ENCODE assay signal across 9 cellular contexts in the genomic region with DNA sequence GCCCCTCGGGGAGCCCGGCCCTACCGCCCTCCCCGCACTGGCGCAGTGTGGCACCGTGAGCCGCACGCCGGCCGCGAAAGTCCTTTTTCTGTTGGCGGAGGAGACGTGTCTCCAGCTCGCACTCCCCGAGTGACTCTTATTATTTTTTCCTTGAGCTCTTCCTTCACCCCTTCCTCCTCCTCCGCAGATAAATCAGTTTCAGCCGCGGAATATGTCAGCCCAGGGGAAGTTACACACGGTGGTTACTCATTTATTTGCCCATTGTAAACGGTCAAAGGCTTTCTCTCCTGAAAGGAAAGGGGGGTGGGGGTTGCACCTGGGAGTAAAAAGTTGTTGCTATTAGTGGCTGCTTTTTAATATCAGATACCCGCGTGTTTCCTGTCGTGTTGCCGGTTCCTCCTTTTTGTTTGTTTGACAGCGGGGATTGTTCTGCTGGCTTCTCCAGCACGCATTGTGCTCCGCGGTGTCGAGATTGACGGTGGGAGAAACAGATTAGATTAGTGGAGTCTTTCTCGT. TPM values are rescaled to one million over a fixed set of nuclear protein-coding genes. Genes with fewer than 3 reads are reported as not detected.
DNase-seq lines count a peak whose midpoint lies in the region; ATAC-seq and TF ChIP-seq lines count a peak whose summit lies in the region.
"Had no signal": no experiment of that assay in that cellular context is flagged by ENCODE, and none has a peak within 500 bp of the region (broad histone marks: within the 10 kb centered on the region; RNA-seq: fewer than 3 reads in every experiment).

No MANE protein-coding gene starts in this region.

- peak overlapping the region; percentile 65 for H3K27ac ChIP-seq in parathyroid adenoma

- POLR2A ChIA-PET in activated CD4-positive, alpha-beta memory T cell treated with anti-CD3 and anti-CD28 coated beads, Interleukin-2, amount 10 ng/mL, durations not matched to agents 7 days and 5 days (lab: Charles Lee) = interaction anchor here (2.0 kb wide), 1 partner anchor 210 kb away, joined by 6 read pairs; no protein-coding TSS in a partner anchor

- peak overlapping the region; percentile 64 for H3K4me2 ChIP-seq in parathyroid adenoma (ENCODE audit: low read length)

- no peaks in the 10 kb centered on the region for H3K36me3 Mint-ChIP-seq in activated CD4-positive, alpha-beta memory T cell treated with anti-CD3 and anti-CD28 coated beads, Interleukin-2, amount 10 ng/mL, durations not matched to agents 7 days and 5 days (ENCODE audit: low read depth)

- H3K4me1 Mint-ChIP-seq in activated CD4-positive, alpha-beta memory T cell treated with anti-CD3 and anti-CD28 coated beads, Interleukin-2, amount 10 ng/mL, durations not matched to agents 7 days and 5 days = peaks cover 33% of the 10 kb centered on the region

- no peaks in the 10 kb centered on the region for H3K27me3 ChIP-seq in parathyroid adenoma (ENCODE audit: control insufficient read depth, insufficient read depth, low read length)

- peak overlapping the region; percentile 58 for H2AFZ ChIP-seq in parathyroid adenoma

- H3K9me3 ChIP-seq in parathyroid adenoma (ENCODE audit: control insufficient read depth, low read length) = no peaks in the 10 kb centered on the region

- H3K4me3 Mint-ChIP-seq in activated CD4-positive, alpha-beta memory T cell treated with anti-CD3 and anti-CD28 coated beads, Interleukin-2, amount 10 ng/mL, durations not matched to agents 7 days and 5 days = peak overlapping the region; percentile 74

- no peaks in the 10 kb centered on the region for H3K36me3 ChIP-seq in parathyroid adenoma (ENCODE audit: control insufficient read depth, insufficient read depth, low read length)

- TF ChIP-seq CTCF in AG10803 (conservative IDR thresholded peaks at IDR 0.05; ENCODE audit: low read length) (no peak), foreskin fibroblast (IDR thresholded peaks at IDR 0.05; ENCODE audit: low read depth, low read length) (no peak), parathyroid adenoma (IDR thresholded peaks at IDR 0.05) (no peak)

- H3K79me2 ChIP-seq in parathyroid adenoma = no peaks in the 10 kb centered on the region

- CTCF ChIA-PET in activated CD4-positive, alpha-beta memory T cell treated with anti-CD3 and anti-CD28 coated beads, Interleukin-2, amount 10 ng/mL, durations not matched to agents 7 days and 5 days (lab: Charles Lee) = no interaction called here

- H3K4me3 ChIP-seq in AG10803 (ENCODE audit: low read length) (peak overlapping the region; percentile 93), foreskin fibroblast (ENCODE audit: low read depth in 1 of 2, low read length in 2 of 2) (peak overlapping the region; percentile 88 to 89), parathyroid adenoma (ENCODE audit: low read depth, low read length) (peak overlapping the region; percentile 59)
- H3K4me3 ChIP-seq: K562 had no signal

- peak overlapping the region; percentile 25 for H3K27ac Mint-ChIP-seq in activated CD4-positive, alpha-beta memory T cell treated with anti-CD3 and anti-CD28 coated beads, Interleukin-2, amount 10 ng/mL, durations not matched to agents 7 days and 5 days

- H3K9ac ChIP-seq in parathyroid adenoma = no peak overlapping the region

- no peaks in the 10 kb centered on the region for H3K9me3 Mint-ChIP-seq in activated CD4-positive, alpha-beta memory T cell treated with anti-CD3 and anti-CD28 coated beads, Interleukin-2, amount 10 ng/mL, durations not matched to agents 7 days and 5 days

- ATAC-seq in GM18909 (IDR thresholded peaks at IDR 0.05; ENCODE audit: poor library complexity, unreplicated experiment) (peak; percentile 35), HG03378 (IDR thresholded peaks at IDR 0.05; ENCODE audit: unreplicated experiment) (peak; percentile 29), HG03025 (IDR thresholded peaks at IDR 0.05; ENCODE audit: low FRiP score, unreplicated experiment) (no peak)

- H3K27me3 Mint-ChIP-seq in activated CD4-positive, alpha-beta memory T cell treated with anti-CD3 and anti-CD28 coated beads, Interleukin-2, amount 10 ng/mL, durations not matched to agents 7 days and 5 days = peaks cover 63% of the 10 kb centered on the region

- no peak for DNase-seq in AG10803 (ENCODE audit: low read depth)
- DNase-seq in activated CD4-positive, alpha-beta memory T cell treated with anti-CD3 and anti-CD28 coated beads, Interleukin-2, amount 10 ng/mL, durations not matched to agents 7 days and 5 days = no peak
- DNase-seq in foreskin fibroblast = peak in 1 of 2 donors; percentile 52
- no peak for DNase-seq in activated gamma-delta T cell (lab: John Stamatoyannopoulos, UW)

- peaks cover 17% of the 10 kb centered on the region for H3K4me1 ChIP-seq in parathyroid adenoma

RNA-seq across cellular contexts. Expression of a gene that starts 1.5 kb away (rescaled TPM):
- 1 to 10 TPM; 5.4 to 6.6 TPM for total RNA-seq in activated CD4-positive, alpha-beta memory T cell treated with anti-CD3 and anti-CD28 coated beads, Interleukin-2, amount 10 ng/mL, durations not matched to agents 7 days and 5 days
